In the genomic region with DNA sequence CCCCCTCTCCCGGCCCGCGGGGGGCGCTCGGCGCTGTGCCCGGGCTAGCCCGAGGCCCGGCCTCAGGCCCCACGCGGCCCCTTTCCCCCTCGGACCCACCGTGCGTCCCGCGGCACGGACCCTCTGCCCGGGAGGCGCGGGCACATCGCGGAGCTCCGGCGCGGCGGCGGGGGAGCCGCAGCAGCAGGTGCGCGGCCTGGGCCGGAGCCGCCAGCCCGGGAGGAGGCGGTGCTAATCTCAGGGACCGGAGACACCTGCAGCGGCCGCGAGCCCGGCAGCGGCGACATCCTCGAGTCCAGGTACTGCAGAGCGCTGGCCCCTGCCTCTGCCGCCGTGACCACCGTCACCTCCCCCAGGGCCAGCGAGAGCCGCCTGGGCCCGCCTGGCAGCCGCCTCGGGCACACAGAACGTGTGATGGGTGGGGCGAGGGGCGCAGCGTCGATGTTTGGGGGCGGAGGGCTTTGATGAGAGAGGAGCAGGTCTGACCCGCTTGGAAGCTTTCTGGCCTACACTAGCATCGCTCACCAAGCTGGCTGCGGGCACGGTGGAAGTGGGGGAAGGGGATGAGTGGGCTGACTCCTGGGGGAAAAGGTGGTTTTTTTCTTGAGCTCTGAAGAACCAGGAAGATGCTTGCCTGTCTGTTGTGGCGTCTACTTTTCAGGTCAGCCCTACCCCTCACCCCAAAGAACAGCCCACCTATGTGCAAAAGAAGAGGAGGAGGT, we compare ENCODE assay signal across 8 cellular contexts. TPM values are rescaled to one million over a fixed set of nuclear protein-coding genes. Genes with fewer than 3 reads are reported as not detected.
DNase-seq lines count a peak whose midpoint lies in the region; ATAC-seq, FAIRE-seq and TF ChIP-seq lines count a peak whose summit lies in the region.

No MANE protein-coding gene starts in this region.

- BruUV-seq in HepG2 (replicated peaks; lab: Mats Ljungman, UMichigan): no TSS peak

- no peaks in the 10 kb centered on the region for H3K9me3 Mint-ChIP-seq in stimulated activated naive CD8-positive, alpha-beta T cell treated with anti-CD3 and anti-CD28 coated beads, Interleukin-15, amount 100 ng/mL, for 72 hours

- H3K27me3 ChIP-seq in BE2C (peaks cover 24% of the 10 kb centered on the region), SK-N-SH (ENCODE audit: insufficient read depth) (peaks cover 21% of the 10 kb centered on the region), HepG2 (ENCODE audit: control insufficient read depth in 1 of 2, insufficient read depth in 2 of 2, low read length in 2 of 2) (peaks cover 0 to 1% of the 10 kb centered on the region in 2 experiments; a peak in 2 of 5 replicates)

- H3K36me3 ChIP-seq in BE2C (no peaks in the 10 kb centered on the region), SK-N-SH (replicated peaks in 1 of 2; ENCODE audit: control insufficient read depth in 1 of 2, insufficient read depth in 2 of 2, low read length in 1 of 2) (no peaks in the 10 kb centered on the region), HepG2 (replicated peaks in 1 of 2; ENCODE audit: control insufficient read depth in 1 of 2, insufficient read depth in 2 of 2, low read length in 2 of 2) (no peaks in the 10 kb centered on the region)

- H3K9ac ChIP-seq in SK-N-SH: peak overlapping the region; percentile 52; the same call in 1 of the 2 replicates
- H3K9ac ChIP-seq in HepG2 (ENCODE audit: insufficient read depth, low read depth, low read length): peak overlapping the region; percentile 58

- no peaks in the 10 kb centered on the region for H3F3A ChIP-seq in SK-N-SH (replicated peaks; ENCODE audit: insufficient read depth)

- peak overlapping the region in 1 of 2 experiments; percentile 65; a peak in 1 of 4 replicates for H3K27ac ChIP-seq in SK-N-SH (ENCODE audit: low read depth in 2 of 2, low read length in 1 of 2)
- H3K27ac ChIP-seq in caudate nucleus (ENCODE audit: low read depth, low read length): peak overlapping the region; percentile 90
- H3K27ac ChIP-seq in HepG2 (ENCODE audit: extremely low read length, insufficient read depth, low read length): no peak overlapping the region

- peak overlapping the region; percentile 84 to 96 for H3K4me3 Mint-ChIP-seq in stimulated activated naive CD8-positive, alpha-beta T cell treated with anti-CD3 and anti-CD28 coated beads, Interleukin-15, amount 100 ng/mL, for 72 hours

- ATAC-seq in GM18873 (IDR thresholded peaks at IDR 0.05; ENCODE audit: low FRiP score, unreplicated experiment) (peak; percentile 50), HG03103 (IDR thresholded peaks at IDR 0.05; ENCODE audit: low read depth, unreplicated experiment) (peak; percentile 39), HepG2 (peak; percentile 85)
- peak; percentile 48 for ATAC-seq in stimulated activated naive CD8-positive, alpha-beta T cell treated with anti-CD3 and anti-CD28 coated beads, Interleukin-15, amount 100 ng/mL, for 72 hours

- TF ChIP-seq CTCF in BE2C (IDR thresholded peaks at IDR 0.05; ENCODE audit: low read depth, low read length): no peak
- TF ChIP-seq CTCF in SK-N-SH (IDR thresholded peaks at IDR 0.05): peak; percentile 23
- TF ChIP-seq CTCF in HepG2 (CRISPR knock-in tag; IDR thresholded peaks at IDR 0.05): no peak; the same call in 1 of the 2 replicates

- no peak for FAIRE-seq in HepG2 (lab: Jason Lieb, UNC)

- 12% methylated on average over 16 of the region's 62 CpGs for WGBS in SK-N-SH (ENCODE audit: low lambda C conversion rate)
- 11% methylated on average over 4 of the region's 62 CpGs for WGBS in HepG2 (ENCODE audit: low lambda C conversion rate)

- no peaks in the 10 kb centered on the region for H3K27me3 Mint-ChIP-seq in stimulated activated naive CD8-positive, alpha-beta T cell treated with anti-CD3 and anti-CD28 coated beads, Interleukin-15, amount 100 ng/mL, for 72 hours

- H3K4me3 ChIP-seq in BE2C (ENCODE audit: low read depth, low read length) (peak overlapping the region; percentile 77), SK-N-SH (ENCODE audit: low read depth in 2 of 2, low read length in 1 of 2) (peak overlapping the region; percentile 72 to 90), HepG2 (replicated peaks in 1 of 3; ENCODE audit: insufficient read depth in 1 of 3, low read depth in 2 of 3, low read length in 3 of 3) (peak overlapping the region; percentile 74 to 84 (median 83))

- H3K79me2 ChIP-seq in SK-N-SH (ENCODE audit: insufficient read depth) (no peaks in the 10 kb centered on the region), HepG2 (ENCODE audit: insufficient read depth, low read length) (no peaks in the 10 kb centered on the region)

- peak overlapping the region; percentile 95 to 97 for H3K27ac Mint-ChIP-seq in stimulated activated naive CD8-positive, alpha-beta T cell treated with anti-CD3 and anti-CD28 coated beads, Interleukin-15, amount 100 ng/mL, for 72 hours

- H3K4me1 Mint-ChIP-seq in stimulated activated naive CD8-positive, alpha-beta T cell treated with anti-CD3 and anti-CD28 coated beads, Interleukin-15, amount 100 ng/mL, for 72 hours: peaks cover 75% of the 10 kb centered on the region

- POLR2A ChIA-PET in SK-N-SH (lab: Yijun Ruan, JAX) (no interaction called here), HepG2 (lab: Yijun Ruan, JAX) (no interaction called here)

- no peaks in the 10 kb centered on the region for H3K9me2 ChIP-seq in SK-N-SH

- H2AFZ ChIP-seq in SK-N-SH (ENCODE audit: low read depth): peak overlapping the region; percentile 83
- H2AFZ ChIP-seq in HepG2 (ENCODE audit: low read length): no peak overlapping the region

- DNase-seq in BE2C: peak; percentile 17
- DNase-seq in SK-N-SH: no peak
- peak in 13 of 61 donors; percentile 15 to 60 (median 43) for DNase-seq in caudate nucleus (lab: John Stamatoyannopoulos, UW)
- DNase-seq in HepG2 (ENCODE audit: low spot score): no peak
- peak; percentile 66 to 69 for DNase-seq in stimulated activated naive CD8-positive, alpha-beta T cell treated with anti-CD3 and anti-CD28 coated beads, Interleukin-15, amount 100 ng/mL, for 72 hours
- DNase-seq in putamen (ENCODE audit: low spot score): no peak

- peak overlapping the region; percentile 90 for H3K4me2 ChIP-seq in SK-N-SH
- H3K4me2 ChIP-seq in HepG2 (ENCODE audit: low read depth, low read length): peak overlapping the region; percentile 95

- no peaks in the 10 kb centered on the region for H3K4me1 ChIP-seq in BE2C
- H3K4me1 ChIP-seq in SK-N-SH (ENCODE audit: control insufficient read depth in 1 of 2, insufficient read depth in 2 of 2, low read depth in 1 of 2, low read length in 1 of 2): peaks cover 0 to 19% of the 10 kb centered on the region in 2 experiments; a peak in 1 of 4 replicates
- peaks cover 58% of the 10 kb centered on the region for H3K4me1 ChIP-seq in HepG2 (ENCODE audit: insufficient read depth, low read length)

- intact Hi-C loops in HepG2 (cut with micrococcal nuclease; ENCODE audit: unreplicated experiment): loop anchor here (1.0 kb wide), 2 partner anchors 24 to 46 kb away; no protein-coding TSS in a partner anchor

- TF ChIP-seq POLR2A in HepG2 (IDR thresholded peaks at IDR 0.05; ENCODE audit: insufficient read depth in 1 of 2, low read depth in 2 of 2, low read length in 2 of 2): no peak

- no peaks in the 10 kb centered on the region for H3K9me3 ChIP-seq in BE2C
- no peaks in the 10 kb centered on the region for H3K9me3 ChIP-seq in SK-N-SH
- H3K9me3 ChIP-seq in HepG2 (ENCODE audit: low read length): no peaks in the 10 kb centered on the region

- TF ChIP-seq EP300 in SK-N-SH (IDR thresholded peaks at IDR 0.05; ENCODE audit: borderline replicate concordance in 1 of 2, low read depth in 1 of 2, low read length in 1 of 2): no peak
- no peak for TF ChIP-seq EP300 in HepG2 (IDR thresholded peaks at IDR 0.05; ENCODE audit: low read depth in 2 of 2, low read length in 2 of 2)
- no peak for TF ChIP-seq EP300 in HepG2 (CRISPR knock-in tag; IDR thresholded peaks at IDR 0.05; ENCODE audit: borderline replicate concordance)

- CTCF ChIA-PET in SK-N-SH (lab: Yijun Ruan, JAX) (interaction anchor here (0.6 to 6.8 kb wide), 11 partner anchors 10 to 134 kb away, joined by 3 to 63 read pairs (median 5); no protein-coding TSS in a partner anchor), HepG2 (lab: Yijun Ruan, JAX; ENCODE audit: low intra/inter-chr PET ratio, low total read pairs) (no interaction called here)

- no peaks in the 10 kb centered on the region for H4K20me1 ChIP-seq in SK-N-SH (ENCODE audit: insufficient read depth)
- no peaks in the 10 kb centered on the region for H4K20me1 ChIP-seq in HepG2 (ENCODE audit: insufficient read depth, low read length)

- TF ChIP-seq RAD21 in SK-N-SH (IDR thresholded peaks at IDR 0.05; ENCODE audit: low read length) (no peak; the same call in 1 of the 2 replicates), HepG2 (CRISPR knock-in tag; IDR thresholded peaks at IDR 0.05) (peak; percentile 76)

- in situ Hi-C loops in HepG2 (cut with HindIII; ENCODE audit: extremely low pct_ligation_motif_present, low pct_unique_long_range_greater_than_20kb): no loop called here

TF ChIP-seq in HepG2, 621 proteins besides CTCF, POLR2A, EP300 and RAD21 (continues in another document):
- TF ChIP-seq PITX1 (CRISPR knock-in tag; IDR thresholded peaks at IDR 0.05): no peak

RNA-seq across cellular contexts. Expression of a gene that starts 0.5 kb away (rescaled TPM):
- polyA plus RNA-seq in BE2C (2012; ENCODE audit: insufficient read depth, insufficient read length, low read depth): 18.2 TPM
- 20.1 and 21.3 TPM in 2 replicates for polyA plus RNA-seq in SK-N-SH (2012; rRNA removed)
- polyA plus RNA-seq in SK-N-SH (2012; cell fraction: cytosol; rRNA removed): 17.0 and 20.2 TPM in 2 replicates
- 43.5 and 54.8 TPM in 2 replicates for polyA plus RNA-seq in SK-N-SH (2012; cell fraction: nucleus; rRNA removed)
- 30.3 and 40.2 TPM in 2 replicates for total RNA-seq in HepG2 (2016; rRNA removed; fragmentation: Illumina TruSeq; extraction: Trizol)
- 13.4 and 13.7 TPM in 2 replicates for total RNA-seq in HepG2 (2016; cell fraction: cytosol; rRNA removed; fragmentation: Illumina TruSeq; extraction: Trizol; ENCODE audit: low read depth)
- total RNA-seq in HepG2 (2016; cell fraction: insoluble cytoplasmic fraction; rRNA removed; fragmentation: Illumina TruSeq; extraction: Trizol): 28.6 and 32.7 TPM in 2 replicates
- 33.5 TPM in 2 replicates for total RNA-seq in HepG2 (2016; cell fraction: membrane; rRNA removed; fragmentation: Illumina TruSeq; extraction: Trizol)
- 25.4 and 29.9 TPM in 2 replicates for total RNA-seq in HepG2 (2016; cell fraction: nucleus; rRNA removed; fragmentation: Illumina TruSeq; extraction: Trizol)
- polyA plus RNA-seq in HepG2 (2011; rRNA removed): 22.5 and 22.6 TPM in 2 replicates
- 20.3 and 24.1 TPM in 2 replicates for polyA plus RNA-seq in HepG2 (2011; cell fraction: cytosol; rRNA removed)
- polyA plus RNA-seq in HepG2 (2011; cell fraction: nucleus; rRNA removed): 61.6 and 72.0 TPM in 2 replicates
- 43.3 and 45.5 TPM in 2 replicates for polyA plus RNA-seq in HepG2 (2012)
- 14.6 and 15.8 TPM in 2 replicates for polyA plus RNA-seq in HepG2 (2016; cell fraction: cytosol; fragmentation: Illumina TruSeq; extraction: Trizol; ENCODE audit: low read depth)
- 39.1 and 48.8 TPM in 2 replicates for polyA plus RNA-seq in HepG2 (2016; cell fraction: insoluble cytoplasmic fraction; fragmentation: Illumina TruSeq; extraction: Trizol; ENCODE audit: low read depth)
- 33.6 and 33.7 TPM in 2 replicates for polyA plus RNA-seq in HepG2 (2016; cell fraction: membrane; fragmentation: Illumina TruSeq; extraction: Trizol; ENCODE audit: low read depth)
- polyA plus RNA-seq in HepG2 (2016; cell fraction: nucleus; fragmentation: Illumina TruSeq; extraction: Trizol; ENCODE audit: insufficient read depth, low read depth): 31.7 and 39.3 TPM in 2 replicates
- polyA minus RNA-seq in HepG2 (2011; rRNA and poly(A)+ RNA removed; ENCODE audit: low replicate concordance): 17.9 and 70.5 TPM in 2 replicates
- polyA minus RNA-seq in HepG2 (2011; cell fraction: cytosol; rRNA and poly(A)+ RNA removed): 16.3 and 22.5 TPM in 2 replicates
- 55.0 and 64.3 TPM in 2 replicates for polyA minus RNA-seq in HepG2 (2011; cell fraction: nucleus; rRNA and poly(A)+ RNA removed)

Comparison
In these comparisons a context has a peak if more than half of its experiments do, and no peak if none do; other contexts are left out.
1. DNase-seq: peak in BE2C (single experiment) and stimulated activated naive CD8-positive, alpha-beta T cell treated with anti-CD3 and anti-CD28 coated beads, Interleukin-15, amount 100 ng/mL, for 72 hours (2 of 2); none in SK-N-SH (single experiment), HepG2 (single experiment) and putamen (single experiment).
2. Peak in every context shown above with its lines, with median percentiles within 50 percentile points of each other: H3K4me3 ChIP-seq and ATAC-seq.